ENCODE assay signal across 24 cellular contexts in genomic region chr6:10763006-10763405, GRCh38. TPM values are rescaled to one million over a fixed set of nuclear protein-coding genes. Genes with fewer than 3 reads are reported as not detected.
DNase-seq lines count a peak whose midpoint lies in the region; ATAC-seq and TF ChIP-seq lines count a peak whose summit lies in the region.
"Had no signal": no experiment of that assay in that cellular context is flagged by ENCODE, and none has a peak within 500 bp of the region (broad histone marks: within the 10 kb centered on the region; RNA-seq: fewer than 3 reads in every experiment).

No MANE protein-coding gene starts in this region.

- CTCF ChIA-PET in AG04450 (lab: Charles Lee): interaction anchor here (1.2 kb wide), 1 partner anchor 284 kb away, joined by 7 read pairs; no protein-coding TSS in a partner anchor
- CTCF ChIA-PET in activated naive CD4-positive, alpha-beta T cell treated with anti-CD3 and anti-CD28 coated beads for 36 hours (lab: Charles Lee): no interaction called here

- H3K27me3 ChIP-seq in AG04450 (ENCODE audit: control insufficient read depth, insufficient read depth, low read length): no peaks in the 10 kb centered on the region
- H3K27me3 ChIP-seq in MG63: no peaks in the 10 kb centered on the region
- H3K27me3 ChIP-seq: upper lobe of right lung had no signal

- ATAC-seq in GM18868 (IDR thresholded peaks at IDR 0.05; ENCODE audit: unreplicated experiment): no peak
- ATAC-seq: A549, upper lobe of right lung, WTC11 had no signal

- no peak overlapping the region for H3K27ac Mint-ChIP-seq in activated naive CD4-positive, alpha-beta T cell treated with anti-CD3 and anti-CD28 coated beads for 36 hours
- H3K27ac Mint-ChIP-seq: WTC11 had no signal

- H3K4me1 Mint-ChIP-seq in activated naive CD4-positive, alpha-beta T cell treated with anti-CD3 and anti-CD28 coated beads for 36 hours (ENCODE audit: low read depth): peaks cover 17% of the 10 kb centered on the region

- DNase-seq in AG04450 (ENCODE audit: low read depth, low spot score): peak; percentile 55
- peak; percentile 23 for DNase-seq in MG63
- DNase-seq in dermis blood vessel endothelial cell: peak; percentile 61
- DNase-seq in iris pigment epithelial cell (ENCODE audit: low read depth): peak; percentile 57
- no peak for DNase-seq in NCI-H1105 treated with DMSO at 0.1 percent for 48 hours (lab: John Stamatoyannopoulos, UW)
- no peak for DNase-seq in posterior vena cava (ENCODE audit: low spot score)
- DNase-seq in activated naive CD4-positive, alpha-beta T cell treated with anti-CD3 and anti-CD28 coated beads for 36 hours: no peak
- DNase-seq: activated CD4-positive, alpha-beta T cell treated with anti-CD3 and anti-CD28 coated beads, Interleukin-2, amount 50 U/mL, for 1 hour; activated naive CD4-positive, alpha-beta T cell treated with anti-CD3 and anti-CD28 coated beads, Interleukin-2, amount 50 U/mL, for 16 hours; DMS53; effector CD4-positive, alpha-beta T cell; GOT3; Kasumi-1; NCI-H1092; NCI-H1930; NCI-H774; SHP77; small intestine; stimulated activated CD4-positive, alpha-beta T cell treated with anti-CD3 and anti-CD28 coated beads, Interleukin-1b, Interleukin-23, amount 100 ng/mL, for 48 hours; T-helper 9 cell; upper lobe of right lung had no signal

- H3K4me3 ChIP-seq in AG04450 (ENCODE audit: low read depth, low read length) (no peak overlapping the region), MG63 (no peak overlapping the region)
- H3K4me3 ChIP-seq: A549, upper lobe of right lung had no signal

- H3K9me3 ChIP-seq in AG04450 (ENCODE audit: control insufficient read depth, insufficient read depth, low read length) (no peaks in the 10 kb centered on the region), MG63 (peaks cover 12% of the 10 kb centered on the region)
- H3K9me3 ChIP-seq: A549, upper lobe of right lung had no signal

- no peaks in the 10 kb centered on the region for H3K9me3 Mint-ChIP-seq in activated naive CD4-positive, alpha-beta T cell treated with anti-CD3 and anti-CD28 coated beads for 36 hours
- H3K9me3 Mint-ChIP-seq: WTC11 had no signal

- peaks cover 46% of the 10 kb centered on the region for H3K36me3 ChIP-seq in MG63

- peaks cover 25% of the 10 kb centered on the region for H3K36me3 Mint-ChIP-seq in activated naive CD4-positive, alpha-beta T cell treated with anti-CD3 and anti-CD28 coated beads for 36 hours (ENCODE audit: low read depth)

- H3K27me3 Mint-ChIP-seq in activated naive CD4-positive, alpha-beta T cell treated with anti-CD3 and anti-CD28 coated beads for 36 hours (ENCODE audit: low read depth): no peaks in the 10 kb centered on the region

- TF ChIP-seq CTCF in AG04450 (IDR thresholded peaks at IDR 0.05; ENCODE audit: low read depth, low read length): no peak

- no peak overlapping the region for H3K27ac ChIP-seq in AG04450 (ENCODE audit: low read depth, low read length)
- H3K27ac ChIP-seq: A549, upper lobe of right lung had no signal

- no peak overlapping the region for H3K4me3 Mint-ChIP-seq in activated naive CD4-positive, alpha-beta T cell treated with anti-CD3 and anti-CD28 coated beads for 36 hours
- H3K4me3 Mint-ChIP-seq: WTC11 had no signal

- intact Hi-C loops in posterior vena cava (cut with DNase I): no loop called here
- intact Hi-C loops in activated naive CD4-positive, alpha-beta T cell treated with anti-CD3 and anti-CD28 coated beads for 36 hours (cut with micrococcal nuclease): no loop called here

- POLR2A ChIA-PET in AG04450 (lab: Yijun Ruan, JAX): no interaction called here

RNA-seq across cellular contexts. Expression of gene TMEM14B, which starts 15.4 kb away (rescaled TPM):
- polyA plus RNA-seq in AG04450 (2011; rRNA removed): 104 and 148 TPM in 2 replicates
- polyA minus RNA-seq in AG04450 (2011; rRNA and poly(A)+ RNA removed): 30.5 and 34.9 TPM in 2 replicates
- total RNA-seq in MG63 (2014; rRNA removed; shearing (Covaris generic); ENCODE audit: low replicate concordance): 404 and 423 TPM in 2 replicates
- total RNA-seq in dermis blood vessel endothelial cell (47.7 and 69.6 TPM in 2 replicates), posterior vena cava (10 to 100 TPM; 53.7 to 60.2 TPM)
- 10 to 100 TPM; 78.7 to 79.5 TPM for total RNA-seq in activated naive CD4-positive, alpha-beta T cell treated with anti-CD3 and anti-CD28 coated beads for 36 hours

RNA-seq across cellular contexts. Expression of gene TMEM14C, which starts 40.1 kb away (rescaled TPM):
- 284 and 385 TPM in 2 replicates for polyA plus RNA-seq in AG04450 (2011; rRNA removed)
- 91.9 and 92.2 TPM in 2 replicates for polyA minus RNA-seq in AG04450 (2011; rRNA and poly(A)+ RNA removed)
- 273 and 374 TPM in 2 replicates for total RNA-seq in MG63 (2014; rRNA removed; shearing (Covaris generic); ENCODE audit: low replicate concordance)
- total RNA-seq in dermis blood vessel endothelial cell (61.8 and 117 TPM in 2 replicates), posterior vena cava (100 to 1,000 TPM in 1 of 2 donors, 10 to 100 TPM in 1; 92.0 to 105 TPM)
- 10 to 100 TPM; 77.0 to 81.1 TPM for total RNA-seq in activated naive CD4-positive, alpha-beta T cell treated with anti-CD3 and anti-CD28 coated beads for 36 hours

Comparison
In these comparisons a context has a peak if more than half of its experiments do, and no peak if none do; other contexts are left out.
1. DNase-seq: peak in AG04450 (single experiment), MG63 (single experiment), dermis blood vessel endothelial cell (single experiment) and iris pigment epithelial cell (single experiment); none in NCI-H1105 treated with DMSO at 0.1 percent for 48 hours (single experiment), posterior vena cava (single experiment) and activated naive CD4-positive, alpha-beta T cell treated with anti-CD3 and anti-CD28 coated beads for 36 hours (single experiment).